7 cellular contexts compared by ENCODE assay signal in the genomic region with DNA sequence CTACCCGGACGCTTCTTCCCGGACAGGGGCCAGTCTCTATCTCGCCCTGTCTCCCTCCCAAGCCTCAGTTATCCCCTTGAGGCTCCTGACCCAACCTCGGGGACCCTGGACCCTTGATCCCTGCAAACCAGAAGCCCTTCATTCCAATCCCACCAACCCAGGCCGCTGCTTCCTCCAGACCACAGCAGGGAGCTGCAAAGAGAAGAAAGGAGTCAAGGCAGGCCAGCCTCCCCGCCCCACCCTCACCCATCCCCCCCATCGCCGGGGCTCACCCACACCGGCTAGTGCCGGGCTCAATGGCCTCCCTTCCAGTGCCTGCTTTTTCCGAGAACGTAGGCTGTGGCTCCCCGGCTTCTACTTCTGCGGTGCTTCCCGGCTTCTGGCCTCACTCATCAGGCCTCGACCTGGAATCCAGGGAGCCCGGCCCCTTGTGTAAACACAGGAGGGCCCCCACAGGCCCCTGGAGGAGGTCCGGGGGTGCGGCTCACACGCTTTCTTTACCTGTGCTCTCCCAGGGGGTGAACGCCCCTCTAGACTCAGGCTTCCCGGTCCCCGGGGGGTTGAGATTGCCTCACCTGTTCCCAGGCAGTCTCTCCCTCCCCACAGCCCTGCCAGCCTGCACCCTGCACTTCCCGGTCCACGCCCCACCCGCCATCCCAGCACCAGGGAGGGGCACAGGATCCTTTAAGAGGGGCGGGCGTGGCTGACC. TPM values are rescaled to one million over a fixed set of nuclear protein-coding genes. Genes with fewer than 3 reads are reported as not detected.
A peak's percentile ranks its signal among the peaks of the same experiment; 100 is the strongest.
DNase-seq lines count a peak whose midpoint lies in the region; FAIRE-seq and TF ChIP-seq lines count a peak whose summit lies in the region.

A gene (minus strand): TSS at position 641 of the 709 bp plus-strand sequence. CDS start 1,704 bp downstream, outside the sequence.

- TF ChIP-seq CTCF in breast epithelium (IDR thresholded peaks at IDR 0.05) (no peak), osteocyte (IDR thresholded peaks at IDR 0.05) (no peak)

- peaks cover 4 to 27% of the 10 kb centered on the region in 2 donors for H3K4me1 ChIP-seq in breast epithelium

- peak within 1 kb of the TSS in 1 of 3 donors; percentile 16 for H3K4me3 ChIP-seq in breast epithelium

- no peaks in the 10 kb centered on the region for H3K9me3 ChIP-seq in breast epithelium

- no peak within 1 kb of the TSS for H3K4me3 Mint-ChIP-seq in osteocyte (ENCODE audit: unreplicated experiment)

- peak; percentile 34 for FAIRE-seq in G401.6 (lab: Jason Lieb, UNC)

- H3K36me3 ChIP-seq in breast epithelium, result no peaks in the 10 kb centered on the region

- intact Hi-C loops in breast epithelium (cut with DNase I; ENCODE audit: low total_unique reads), result no loop called here

- H3K27me3 Mint-ChIP-seq in osteocyte (ENCODE audit: unreplicated experiment), result no peaks in the 10 kb centered on the region

- peaks cover 14% of the 10 kb centered on the region for H3K36me3 Mint-ChIP-seq in osteocyte (ENCODE audit: unreplicated experiment)

- TF ChIP-seq POLR2A in breast epithelium (IDR thresholded peaks at IDR 0.05), result no peak

- peak; percentile 74 for DNase-seq in NCI-H1105 (lab: John Stamatoyannopoulos, UW)
- DNase-seq in breast epithelium (ENCODE audit: low spot score in 2 of 2), result no peak
- DNase-seq in osteocyte (ENCODE audit: extremely low spot score, unreplicated experiment), result no peak
- DNase-seq in NCI-H1048 (lab: John Stamatoyannopoulos, UW), result no peak
- DNase-seq in midbrain (lab: John Stamatoyannopoulos, UW), result no peak
- DNase-seq in hepatic stellate cell (ENCODE audit: low spot score), result no peak

- no peaks in the 10 kb centered on the region for H3K27me3 ChIP-seq in breast epithelium

- H3K4me1 Mint-ChIP-seq in osteocyte (ENCODE audit: unreplicated experiment), result peaks cover 27% of the 10 kb centered on the region

- peak within 1 kb of the TSS; percentile 59 for H3K27ac Mint-ChIP-seq in osteocyte (ENCODE audit: unreplicated experiment)

- peak within 1 kb of the TSS; percentile 63 to 93 for H3K27ac ChIP-seq in breast epithelium

- H3K9me3 Mint-ChIP-seq in osteocyte (ENCODE audit: unreplicated experiment), result no peaks in the 10 kb centered on the region

RNA-seq across cellular contexts. Expression of the gene that starts here (rescaled TPM):
- 1 to 10 TPM in 2 of 3 donors, not detected in 1; 3.3 to 5.6 TPM for total RNA-seq in breast epithelium
- total RNA-seq in osteocyte, result 1.1 and 1.3 TPM in 2 replicates
